ENCODE assay signal across 19 cellular contexts in the genomic region with DNA sequence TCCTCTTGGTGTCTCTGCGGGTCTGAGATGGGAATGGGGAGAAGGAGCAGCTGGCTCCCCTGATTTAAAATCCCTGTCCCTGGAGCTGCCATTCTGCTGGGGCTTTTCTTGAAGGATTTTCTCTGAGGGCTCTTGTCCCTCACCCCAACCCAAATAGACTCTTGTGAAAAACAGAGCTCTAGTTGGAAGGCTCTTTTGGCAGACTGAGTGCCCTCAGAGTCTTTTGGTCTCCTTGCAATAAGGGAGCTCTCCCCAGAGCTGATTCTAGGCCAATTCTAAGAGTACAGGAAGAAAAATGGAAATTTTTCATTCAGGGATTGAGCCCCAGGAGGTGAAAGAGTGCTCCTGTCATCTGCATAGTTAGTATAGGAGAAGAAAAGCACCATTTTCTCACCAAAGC.
"Had no signal": no experiment of that assay in that cellular context is flagged by ENCODE, and none has a peak within 500 bp of the region (broad histone marks: within the 10 kb centered on the region; RNA-seq: fewer than 3 reads in every experiment).

No MANE protein-coding gene starts in this region.

- H3K27me3 Mint-ChIP-seq: activated naive CD8-positive, alpha-beta T cell treated with anti-CD3 and anti-CD28 coated beads, Interleukin-2, amount 10 ng/mL, durations not matched to agents 7 days and 5 days; activated T-helper 17 cell treated with anti-CD3 and anti-CD28 coated beads, Interleukin-2, amount 50 U/mL, for 72 hours had no signal

- H3K4me1 ChIP-seq: foreskin keratinocyte, transverse colon had no signal

- H3K36me3 ChIP-seq: ascending aorta, esophagus squamous epithelium, heart left ventricle, transverse colon had no signal

- H3K27ac ChIP-seq: foreskin keratinocyte, transverse colon had no signal

- FAIRE-seq: bronchial epithelial cell, islet of Langerhans had no signal

- H3K27me3 ChIP-seq: ascending aorta, dorsolateral prefrontal cortex, esophagus squamous epithelium, foreskin keratinocyte, heart left ventricle, transverse colon had no signal

- H3K9me3 Mint-ChIP-seq: activated CD4-positive, alpha-beta memory T cell treated with anti-CD3 and anti-CD28 coated beads, Interleukin-2, amount 10 ng/mL, durations not matched to agents 7 days and 5 days; activated T-helper 17 cell treated with anti-CD3 and anti-CD28 coated beads, Interleukin-2, amount 50 U/mL, for 72 hours; neural crest cell had no signal

- H3K4me3 Mint-ChIP-seq: activated CD4-positive, alpha-beta memory T cell treated with anti-CD3 and anti-CD28 coated beads, Interleukin-2, amount 10 ng/mL, durations not matched to agents 7 days and 5 days; neural crest cell had no signal

- ATAC-seq: foreskin keratinocyte, left lobe of liver had no signal

- H3K4me3 ChIP-seq: ascending aorta, dorsolateral prefrontal cortex, esophagus squamous epithelium, heart left ventricle, transverse colon had no signal

- H3K9me3 ChIP-seq: ascending aorta, esophagus squamous epithelium, heart left ventricle, transverse colon had no signal

- DNase-seq: activated CD4-positive, alpha-beta memory T cell treated with anti-CD3 and anti-CD28 coated beads, Interleukin-2, amount 10 ng/mL, durations not matched to agents 7 days and 5 days; activated CD4-positive, alpha-beta T cell treated with anti-CD3 and anti-CD28 coated beads for 1 hour; activated naive CD8-positive, alpha-beta T cell treated with anti-CD3 and anti-CD28 coated beads, Interleukin-2, amount 10 ng/mL, durations not matched to agents 7 days and 5 days; dorsolateral prefrontal cortex; esophagus squamous epithelium; foreskin keratinocyte; heart left ventricle; mesenchymal stem cell; SHP77; stimulated activated CD4-positive, alpha-beta T cell treated with anti-CD3 and anti-CD28 coated beads, Interleukin-15, amount 100 ng/mL, for 24 hours; stimulated activated CD4-positive, alpha-beta T cell treated with anti-CD3 and anti-CD28 coated beads, Interleukin-4, amount 100 ng/mL, for 24 hours; T-helper 9 cell; transverse colon had no signal

- H3K36me3 Mint-ChIP-seq: activated naive CD8-positive, alpha-beta T cell treated with anti-CD3 and anti-CD28 coated beads, Interleukin-2, amount 10 ng/mL, durations not matched to agents 7 days and 5 days had no signal
